Comparison of ENCODE assay signal across 1 cellular context in the genomic region with DNA sequence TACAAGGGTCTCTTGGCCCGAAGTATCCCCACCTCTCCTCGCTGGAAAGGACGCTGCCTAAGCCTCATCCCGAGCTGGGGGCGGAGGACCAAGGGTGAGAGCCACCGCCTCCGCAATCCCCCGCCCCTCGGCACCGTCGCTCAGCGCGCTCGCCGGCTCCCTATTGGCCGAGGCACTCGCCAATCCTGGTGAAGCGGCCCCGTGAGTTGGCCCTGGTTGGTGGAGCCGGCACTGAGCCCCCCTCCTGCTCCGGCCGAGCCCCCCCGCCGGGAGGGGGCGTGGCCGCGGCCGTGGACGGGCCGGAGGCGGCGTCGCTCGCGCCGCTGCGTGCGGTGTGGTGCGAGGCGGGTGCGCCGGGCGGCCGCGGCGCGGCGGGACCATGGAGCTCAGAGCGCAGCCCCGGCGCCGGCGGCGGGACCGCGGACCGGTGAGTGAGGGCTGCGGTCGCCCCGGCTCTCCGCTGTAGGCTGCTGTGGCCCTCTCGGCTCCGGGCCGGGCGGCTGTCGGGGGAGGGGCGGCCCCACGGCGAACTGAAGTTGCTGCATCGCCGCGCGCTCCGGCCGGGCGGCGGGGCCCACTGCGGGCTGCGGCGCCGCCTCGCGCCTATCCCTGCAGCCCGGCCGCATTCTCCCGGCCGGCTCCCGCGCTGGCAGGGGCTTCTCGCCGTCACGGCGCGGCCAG.
A peak's percentile ranks its signal among the peaks of the same experiment; 100 is the strongest.
TF ChIP-seq lines count a peak whose summit lies in the region.

A gene with protein sequence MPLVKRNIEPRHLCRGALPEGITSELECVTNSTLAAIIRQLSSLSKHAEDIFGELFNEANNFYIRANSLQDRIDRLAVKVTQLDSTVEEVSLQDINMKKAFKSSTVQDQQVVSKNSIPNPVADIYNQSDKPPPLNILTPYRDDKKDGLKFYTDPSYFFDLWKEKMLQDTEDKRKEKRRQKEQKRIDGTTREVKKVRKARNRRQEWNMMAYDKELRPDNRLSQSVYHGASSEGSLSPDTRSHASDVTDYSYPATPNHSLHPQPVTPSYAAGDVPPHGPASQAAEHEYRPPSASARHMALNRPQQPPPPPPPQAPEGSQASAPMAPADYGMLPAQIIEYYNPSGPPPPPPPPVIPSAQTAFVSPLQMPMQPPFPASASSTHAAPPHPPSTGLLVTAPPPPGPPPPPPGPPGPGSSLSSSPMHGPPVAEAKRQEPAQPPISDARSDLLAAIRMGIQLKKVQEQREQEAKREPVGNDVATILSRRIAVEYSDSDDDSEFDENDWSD (plus strand): TSS at position 291 of the 681 bp plus-strand sequence. CDS start 84,588 bp downstream, outside the sequence.

TF ChIP-seq in HEK293, 187 proteins besides CTCF, POLR2A, EP300 and RAD21 (continued from another document and continues in another):
- TF ChIP-seq, protein P1, sequence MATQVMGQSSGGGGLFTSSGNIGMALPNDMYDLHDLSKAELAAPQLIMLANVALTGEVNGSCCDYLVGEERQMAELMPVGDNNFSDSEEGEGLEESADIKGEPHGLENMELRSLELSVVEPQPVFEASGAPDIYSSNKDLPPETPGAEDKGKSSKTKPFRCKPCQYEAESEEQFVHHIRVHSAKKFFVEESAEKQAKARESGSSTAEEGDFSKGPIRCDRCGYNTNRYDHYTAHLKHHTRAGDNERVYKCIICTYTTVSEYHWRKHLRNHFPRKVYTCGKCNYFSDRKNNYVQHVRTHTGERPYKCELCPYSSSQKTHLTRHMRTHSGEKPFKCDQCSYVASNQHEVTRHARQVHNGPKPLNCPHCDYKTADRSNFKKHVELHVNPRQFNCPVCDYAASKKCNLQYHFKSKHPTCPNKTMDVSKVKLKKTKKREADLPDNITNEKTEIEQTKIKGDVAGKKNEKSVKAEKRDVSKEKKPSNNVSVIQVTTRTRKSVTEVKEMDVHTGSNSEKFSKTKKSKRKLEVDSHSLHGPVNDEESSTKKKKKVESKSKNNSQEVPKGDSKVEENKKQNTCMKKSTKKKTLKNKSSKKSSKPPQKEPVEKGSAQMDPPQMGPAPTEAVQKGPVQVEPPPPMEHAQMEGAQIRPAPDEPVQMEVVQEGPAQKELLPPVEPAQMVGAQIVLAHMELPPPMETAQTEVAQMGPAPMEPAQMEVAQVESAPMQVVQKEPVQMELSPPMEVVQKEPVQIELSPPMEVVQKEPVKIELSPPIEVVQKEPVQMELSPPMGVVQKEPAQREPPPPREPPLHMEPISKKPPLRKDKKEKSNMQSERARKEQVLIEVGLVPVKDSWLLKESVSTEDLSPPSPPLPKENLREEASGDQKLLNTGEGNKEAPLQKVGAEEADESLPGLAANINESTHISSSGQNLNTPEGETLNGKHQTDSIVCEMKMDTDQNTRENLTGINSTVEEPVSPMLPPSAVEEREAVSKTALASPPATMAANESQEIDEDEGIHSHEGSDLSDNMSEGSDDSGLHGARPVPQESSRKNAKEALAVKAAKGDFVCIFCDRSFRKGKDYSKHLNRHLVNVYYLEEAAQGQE (tag by site-specific recombination; IDR thresholded peaks at IDR 0.05), result no peak
- TF ChIP-seq, protein P2, sequence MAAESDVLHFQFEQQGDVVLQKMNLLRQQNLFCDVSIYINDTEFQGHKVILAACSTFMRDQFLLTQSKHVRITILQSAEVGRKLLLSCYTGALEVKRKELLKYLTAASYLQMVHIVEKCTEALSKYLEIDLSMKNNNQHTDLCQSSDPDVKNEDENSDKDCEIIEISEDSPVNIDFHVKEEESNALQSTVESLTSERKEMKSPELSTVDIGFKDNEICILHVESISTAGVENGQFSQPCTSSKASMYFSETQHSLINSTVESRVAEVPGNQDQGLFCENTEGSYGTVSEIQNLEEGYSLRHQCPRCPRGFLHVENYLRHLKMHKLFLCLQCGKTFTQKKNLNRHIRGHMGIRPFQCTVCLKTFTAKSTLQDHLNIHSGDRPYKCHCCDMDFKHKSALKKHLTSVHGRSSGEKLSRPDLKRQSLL (tag by site-specific recombination; IDR thresholded peaks at IDR 0.05), result no peak
- TF ChIP-seq ZSCAN23 (tag by site-specific recombination; IDR thresholded peaks at IDR 0.05) (no peak), ZNF529 (tag by site-specific recombination; IDR thresholded peaks at IDR 0.05; ENCODE audit: insufficient replicate concordance) (no peak), SALL2 (tag by site-specific recombination; IDR thresholded peaks at IDR 0.05; ENCODE audit: borderline replicate concordance) (no peak), ZFP37 (tag by site-specific recombination; IDR thresholded peaks at IDR 0.05) (no peak), ZNF629 (tag by site-specific recombination; IDR thresholded peaks at IDR 0.05) (no peak), KLF8 (tag by site-specific recombination; IDR thresholded peaks at IDR 0.05) (no peak), ZNF623 (tag by site-specific recombination; IDR thresholded peaks at IDR 0.05) (no peak), ZNF223 (tag by site-specific recombination; IDR thresholded peaks at IDR 0.05) (no peak), ZNF560 (tag by site-specific recombination; IDR thresholded peaks at IDR 0.05; ENCODE audit: borderline replicate concordance) (no peak), KLF9 (tag by site-specific recombination; IDR thresholded peaks at IDR 0.05; ENCODE audit: low read depth) (peak; percentile 73), KLF10 (tag by site-specific recombination; IDR thresholded peaks at IDR 0.05) (peak; percentile 61), ZNF530 (tag by site-specific recombination; IDR thresholded peaks at IDR 0.05; ENCODE audit: low read depth) (no peak), ZSCAN30 (tag by site-specific recombination; IDR thresholded peaks at IDR 0.05) (no peak), ZNF155 (tag by site-specific recombination; IDR thresholded peaks at IDR 0.05) (no peak), ZNF776 (tag by site-specific recombination; IDR thresholded peaks at IDR 0.05; ENCODE audit: borderline replicate concordance) (no peak), ZNF366 (tag by site-specific recombination; conservative IDR thresholded peaks at IDR 0.05) (no peak), KLF16 (tag by site-specific recombination; IDR thresholded peaks at IDR 0.05) (no peak), ZNF426 (tag by site-specific recombination; IDR thresholded peaks at IDR 0.05) (no peak), ZNF624 (tag by site-specific recombination; IDR thresholded peaks at IDR 0.05) (no peak), ZEB2 (tag by site-specific recombination; IDR thresholded peaks at IDR 0.05) (peak; percentile 63), ZNF701 (tag by site-specific recombination; IDR thresholded peaks at IDR 0.05) (no peak), ZNF404 (tag by site-specific recombination; IDR thresholded peaks at IDR 0.05) (no peak), ZNF211 (tag by site-specific recombination; IDR thresholded peaks at IDR 0.05; ENCODE audit: low read depth) (no peak), BCL11A (tag by site-specific recombination; IDR thresholded peaks at IDR 0.05; ENCODE audit: low read depth) (no peak)
- TF ChIP-seq, protein P3, sequence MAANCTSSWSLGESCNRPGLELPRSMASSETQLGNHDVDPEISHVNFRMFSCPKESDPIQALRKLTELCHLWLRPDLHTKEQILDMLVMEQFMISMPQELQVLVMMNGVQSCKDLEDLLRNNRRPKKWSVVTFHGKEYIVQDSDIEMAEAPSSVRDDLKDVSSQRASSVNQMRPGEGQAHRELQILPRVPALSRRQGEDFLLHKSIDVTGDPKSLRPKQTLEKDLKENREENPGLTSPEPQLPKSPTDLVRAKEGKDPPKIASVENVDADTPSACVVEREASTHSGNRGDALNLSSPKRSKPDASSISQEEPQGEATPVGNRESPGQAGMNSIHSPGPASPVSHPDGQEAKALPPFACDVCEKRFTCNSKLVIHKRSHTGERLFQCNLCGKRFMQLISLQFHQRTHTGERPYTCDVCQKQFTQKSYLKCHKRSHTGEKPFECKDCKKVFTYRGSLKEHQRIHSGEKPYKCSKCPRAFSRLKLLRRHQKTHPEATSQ (tag by site-specific recombination; IDR thresholded peaks at IDR 0.05), result no peak
- TF ChIP-seq, protein P4, sequence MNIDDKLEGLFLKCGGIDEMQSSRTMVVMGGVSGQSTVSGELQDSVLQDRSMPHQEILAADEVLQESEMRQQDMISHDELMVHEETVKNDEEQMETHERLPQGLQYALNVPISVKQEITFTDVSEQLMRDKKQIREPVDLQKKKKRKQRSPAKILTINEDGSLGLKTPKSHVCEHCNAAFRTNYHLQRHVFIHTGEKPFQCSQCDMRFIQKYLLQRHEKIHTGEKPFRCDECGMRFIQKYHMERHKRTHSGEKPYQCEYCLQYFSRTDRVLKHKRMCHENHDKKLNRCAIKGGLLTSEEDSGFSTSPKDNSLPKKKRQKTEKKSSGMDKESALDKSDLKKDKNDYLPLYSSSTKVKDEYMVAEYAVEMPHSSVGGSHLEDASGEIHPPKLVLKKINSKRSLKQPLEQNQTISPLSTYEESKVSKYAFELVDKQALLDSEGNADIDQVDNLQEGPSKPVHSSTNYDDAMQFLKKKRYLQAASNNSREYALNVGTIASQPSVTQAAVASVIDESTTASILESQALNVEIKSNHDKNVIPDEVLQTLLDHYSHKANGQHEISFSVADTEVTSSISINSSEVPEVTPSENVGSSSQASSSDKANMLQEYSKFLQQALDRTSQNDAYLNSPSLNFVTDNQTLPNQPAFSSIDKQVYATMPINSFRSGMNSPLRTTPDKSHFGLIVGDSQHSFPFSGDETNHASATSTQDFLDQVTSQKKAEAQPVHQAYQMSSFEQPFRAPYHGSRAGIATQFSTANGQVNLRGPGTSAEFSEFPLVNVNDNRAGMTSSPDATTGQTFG (tag by site-specific recombination; IDR thresholded peaks at IDR 0.05; ENCODE audit: borderline replicate concordance), result no peak
- TF ChIP-seq, protein P5, sequence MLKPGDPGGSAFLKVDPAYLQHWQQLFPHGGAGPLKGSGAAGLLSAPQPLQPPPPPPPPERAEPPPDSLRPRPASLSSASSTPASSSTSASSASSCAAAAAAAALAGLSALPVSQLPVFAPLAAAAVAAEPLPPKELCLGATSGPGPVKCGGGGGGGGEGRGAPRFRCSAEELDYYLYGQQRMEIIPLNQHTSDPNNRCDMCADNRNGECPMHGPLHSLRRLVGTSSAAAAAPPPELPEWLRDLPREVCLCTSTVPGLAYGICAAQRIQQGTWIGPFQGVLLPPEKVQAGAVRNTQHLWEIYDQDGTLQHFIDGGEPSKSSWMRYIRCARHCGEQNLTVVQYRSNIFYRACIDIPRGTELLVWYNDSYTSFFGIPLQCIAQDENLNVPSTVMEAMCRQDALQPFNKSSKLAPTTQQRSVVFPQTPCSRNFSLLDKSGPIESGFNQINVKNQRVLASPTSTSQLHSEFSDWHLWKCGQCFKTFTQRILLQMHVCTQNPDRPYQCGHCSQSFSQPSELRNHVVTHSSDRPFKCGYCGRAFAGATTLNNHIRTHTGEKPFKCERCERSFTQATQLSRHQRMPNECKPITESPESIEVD (tag by site-specific recombination; IDR thresholded peaks at IDR 0.05), result no peak
- TF ChIP-seq, protein P6, sequence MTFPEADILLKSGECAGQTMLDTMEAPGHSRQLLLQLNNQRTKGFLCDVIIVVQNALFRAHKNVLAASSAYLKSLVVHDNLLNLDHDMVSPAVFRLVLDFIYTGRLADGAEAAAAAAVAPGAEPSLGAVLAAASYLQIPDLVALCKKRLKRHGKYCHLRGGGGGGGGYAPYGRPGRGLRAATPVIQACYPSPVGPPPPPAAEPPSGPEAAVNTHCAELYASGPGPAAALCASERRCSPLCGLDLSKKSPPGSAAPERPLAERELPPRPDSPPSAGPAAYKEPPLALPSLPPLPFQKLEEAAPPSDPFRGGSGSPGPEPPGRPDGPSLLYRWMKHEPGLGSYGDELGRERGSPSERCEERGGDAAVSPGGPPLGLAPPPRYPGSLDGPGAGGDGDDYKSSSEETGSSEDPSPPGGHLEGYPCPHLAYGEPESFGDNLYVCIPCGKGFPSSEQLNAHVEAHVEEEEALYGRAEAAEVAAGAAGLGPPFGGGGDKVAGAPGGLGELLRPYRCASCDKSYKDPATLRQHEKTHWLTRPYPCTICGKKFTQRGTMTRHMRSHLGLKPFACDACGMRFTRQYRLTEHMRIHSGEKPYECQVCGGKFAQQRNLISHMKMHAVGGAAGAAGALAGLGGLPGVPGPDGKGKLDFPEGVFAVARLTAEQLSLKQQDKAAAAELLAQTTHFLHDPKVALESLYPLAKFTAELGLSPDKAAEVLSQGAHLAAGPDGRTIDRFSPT (tag by site-specific recombination; IDR thresholded peaks at IDR 0.05), result no peak
- TF ChIP-seq, protein P7, sequence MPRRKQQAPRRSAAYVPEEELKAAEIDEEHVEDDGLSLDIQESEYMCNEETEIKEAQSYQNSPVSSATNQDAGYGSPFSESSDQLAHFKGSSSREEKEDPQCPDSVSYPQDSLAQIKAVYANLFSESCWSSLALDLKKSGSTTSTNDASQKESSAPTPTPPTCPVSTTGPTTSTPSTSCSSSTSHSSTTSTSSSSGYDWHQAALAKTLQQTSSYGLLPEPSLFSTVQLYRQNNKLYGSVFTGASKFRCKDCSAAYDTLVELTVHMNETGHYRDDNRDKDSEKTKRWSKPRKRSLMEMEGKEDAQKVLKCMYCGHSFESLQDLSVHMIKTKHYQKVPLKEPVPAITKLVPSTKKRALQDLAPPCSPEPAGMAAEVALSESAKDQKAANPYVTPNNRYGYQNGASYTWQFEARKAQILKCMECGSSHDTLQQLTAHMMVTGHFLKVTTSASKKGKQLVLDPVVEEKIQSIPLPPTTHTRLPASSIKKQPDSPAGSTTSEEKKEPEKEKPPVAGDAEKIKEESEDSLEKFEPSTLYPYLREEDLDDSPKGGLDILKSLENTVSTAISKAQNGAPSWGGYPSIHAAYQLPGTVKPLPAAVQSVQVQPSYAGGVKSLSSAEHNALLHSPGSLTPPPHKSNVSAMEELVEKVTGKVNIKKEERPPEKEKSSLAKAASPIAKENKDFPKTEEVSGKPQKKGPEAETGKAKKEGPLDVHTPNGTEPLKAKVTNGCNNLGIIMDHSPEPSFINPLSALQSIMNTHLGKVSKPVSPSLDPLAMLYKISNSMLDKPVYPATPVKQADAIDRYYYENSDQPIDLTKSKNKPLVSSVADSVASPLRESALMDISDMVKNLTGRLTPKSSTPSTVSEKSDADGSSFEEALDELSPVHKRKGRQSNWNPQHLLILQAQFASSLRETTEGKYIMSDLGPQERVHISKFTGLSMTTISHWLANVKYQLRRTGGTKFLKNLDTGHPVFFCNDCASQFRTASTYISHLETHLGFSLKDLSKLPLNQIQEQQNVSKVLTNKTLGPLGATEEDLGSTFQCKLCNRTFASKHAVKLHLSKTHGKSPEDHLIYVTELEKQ (tag by site-specific recombination; IDR thresholded peaks at IDR 0.05; ENCODE audit: borderline replicate concordance), result no peak
- TF ChIP-seq, protein P8, sequence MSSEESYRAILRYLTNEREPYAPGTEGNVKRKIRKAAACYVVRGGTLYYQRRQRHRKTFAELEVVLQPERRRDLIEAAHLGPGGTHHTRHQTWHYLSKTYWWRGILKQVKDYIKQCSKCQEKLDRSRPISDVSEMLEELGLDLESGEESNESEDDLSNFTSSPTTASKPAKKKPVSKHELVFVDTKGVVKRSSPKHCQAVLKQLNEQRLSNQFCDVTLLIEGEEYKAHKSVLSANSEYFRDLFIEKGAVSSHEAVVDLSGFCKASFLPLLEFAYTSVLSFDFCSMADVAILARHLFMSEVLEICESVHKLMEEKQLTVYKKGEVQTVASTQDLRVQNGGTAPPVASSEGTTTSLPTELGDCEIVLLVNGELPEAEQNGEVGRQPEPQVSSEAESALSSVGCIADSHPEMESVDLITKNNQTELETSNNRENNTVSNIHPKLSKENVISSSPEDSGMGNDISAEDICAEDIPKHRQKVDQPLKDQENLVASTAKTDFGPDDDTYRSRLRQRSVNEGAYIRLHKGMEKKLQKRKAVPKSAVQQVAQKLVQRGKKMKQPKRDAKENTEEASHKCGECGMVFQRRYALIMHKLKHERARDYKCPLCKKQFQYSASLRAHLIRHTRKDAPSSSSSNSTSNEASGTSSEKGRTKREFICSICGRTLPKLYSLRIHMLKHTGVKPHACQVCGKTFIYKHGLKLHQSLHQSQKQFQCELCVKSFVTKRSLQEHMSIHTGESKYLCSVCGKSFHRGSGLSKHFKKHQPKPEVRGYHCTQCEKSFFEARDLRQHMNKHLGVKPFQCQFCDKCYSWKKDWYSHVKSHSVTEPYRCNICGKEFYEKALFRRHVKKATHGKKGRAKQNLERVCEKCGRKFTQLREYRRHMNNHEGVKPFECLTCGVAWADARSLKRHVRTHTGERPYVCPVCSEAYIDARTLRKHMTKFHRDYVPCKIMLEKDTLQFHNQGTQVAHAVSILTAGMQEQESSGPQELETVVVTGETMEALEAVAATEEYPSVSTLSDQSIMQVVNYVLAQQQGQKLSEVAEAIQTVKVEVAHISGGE (tag by site-specific recombination; conservative IDR thresholded peaks at IDR 0.05; ENCODE audit: low read depth), result no peak
